ENCODE assay signal across 11 cellular contexts in the genomic region with DNA sequence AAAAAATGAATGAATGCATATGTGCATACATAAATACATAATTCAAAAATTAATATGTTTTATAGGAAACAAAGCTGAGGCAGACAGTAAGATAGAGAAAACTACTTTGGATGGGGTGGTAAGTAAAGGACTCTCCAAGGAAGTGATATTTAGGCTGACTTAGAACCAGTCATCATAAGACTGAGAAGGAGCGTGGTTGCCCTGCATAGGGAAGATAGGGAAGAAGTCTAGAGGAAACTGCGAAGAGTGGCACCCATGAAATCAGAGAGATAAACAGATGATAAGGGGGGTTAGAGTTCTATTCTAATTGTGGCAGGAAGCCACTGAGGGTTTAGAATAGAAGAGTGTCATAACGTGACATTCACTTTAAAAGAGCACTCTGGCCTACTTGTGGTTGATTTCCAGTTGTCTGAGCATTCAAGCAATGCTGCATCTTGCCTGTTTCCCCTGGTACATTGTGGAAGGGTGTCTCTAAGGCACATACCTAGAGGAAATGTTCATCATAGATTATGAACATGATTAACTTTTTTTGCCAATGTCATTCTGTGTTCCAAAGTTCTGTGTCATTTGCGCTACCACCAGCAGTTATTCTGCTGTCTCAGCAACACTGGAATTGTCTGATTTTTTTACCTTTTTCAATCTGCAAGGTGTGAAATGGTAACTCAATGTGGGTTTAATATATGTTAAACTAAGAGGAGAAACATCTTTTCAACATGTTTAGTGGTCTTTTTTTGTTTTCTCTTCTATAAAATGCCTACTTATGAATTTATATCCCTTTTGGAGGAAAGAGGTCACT. TPM values are rescaled to one million over a fixed set of nuclear protein-coding genes. Genes with fewer than 3 reads are reported as not detected.
DNase-seq lines count a peak whose midpoint lies in the region; ATAC-seq and TF ChIP-seq lines count a peak whose summit lies in the region.
"Had no signal": no experiment of that assay in that cellular context is flagged by ENCODE, and none has a peak within 500 bp of the region (broad histone marks: within the 10 kb centered on the region; RNA-seq: fewer than 3 reads in every experiment).

No MANE protein-coding gene starts in this region.

- H3K36me3 ChIP-seq in mammary epithelial cell (ENCODE audit: insufficient read depth, low read length) (no peaks in the 10 kb centered on the region), breast epithelium (no peaks in the 10 kb centered on the region)
- H3K36me3 ChIP-seq: BE2C had no signal

- no peaks in the 10 kb centered on the region for H3K79me2 ChIP-seq in mammary epithelial cell (ENCODE audit: insufficient read depth, low read length)

- H3K27ac Mint-ChIP-seq in T-helper 17 cell, result peak overlapping the region; percentile 53

- dilution Hi-C loops in mammary epithelial cell (cut with HindIII; ENCODE audit: low sequenced_read_pairs), result no loop called here

- peak overlapping the region; percentile 4 for H3K4me3 Mint-ChIP-seq in T-helper 17 cell

- intact Hi-C loops in mammary epithelial cell (cut with micrococcal nuclease), result no loop called here
- intact Hi-C loops in breast epithelium (cut with DNase I; ENCODE audit: low total_unique reads), result no loop called here
- intact Hi-C loops in sciatic nerve (cut with DNase I), result no loop called here

- H3K4me1 ChIP-seq in mammary epithelial cell (ENCODE audit: insufficient read depth, low read length), result peaks cover 25% of the 10 kb centered on the region
- H3K4me1 ChIP-seq in breast epithelium, result no peaks in the 10 kb centered on the region
- H3K4me1 ChIP-seq: BE2C had no signal

- H3K9ac ChIP-seq in mammary epithelial cell (ENCODE audit: insufficient read depth, low read length), result no peak overlapping the region

- no peaks in the 10 kb centered on the region for H4K20me1 ChIP-seq in mammary epithelial cell (ENCODE audit: insufficient read depth, low read length)

- no peaks in the 10 kb centered on the region for H3K9me3 ChIP-seq in mammary epithelial cell (replicated peaks; ENCODE audit: insufficient read depth, low read length)
- no peaks in the 10 kb centered on the region for H3K9me3 ChIP-seq in breast epithelium
- H3K9me3 ChIP-seq in T-helper 17 cell (ENCODE audit: control insufficient read depth, low read length, poor library complexity, severe bottlenecking), result no peaks in the 10 kb centered on the region
- H3K9me3 ChIP-seq: BE2C had no signal

- CTCF ChIA-PET in mammary epithelial cell (lab: Charles Lee; ENCODE audit: low non-redundant PET), result no interaction called here

- H3K4me1 Mint-ChIP-seq in T-helper 17 cell, result peaks cover 11% of the 10 kb centered on the region

- TF ChIP-seq POLR2A in breast epithelium (IDR thresholded peaks at IDR 0.05), result no peak

- TF ChIP-seq CTCF in mammary epithelial cell (conservative IDR thresholded peaks at IDR 0.05 in 1 of 2, IDR thresholded peaks at IDR 0.05 in 1 of 2; ENCODE audit: extremely low read depth in 1 of 2, insufficient read depth in 1 of 2, low read depth in 1 of 2, low read length in 2 of 2) (no peak), breast epithelium (IDR thresholded peaks at IDR 0.05) (no peak)

- peaks cover 2% of the 10 kb centered on the region for H3K36me3 Mint-ChIP-seq in T-helper 17 cell (ENCODE audit: low read depth)

- 73% methylated on average over 4 of the region's 4 CpGs for WGBS in mammary epithelial cell (ENCODE audit: low coverage, missing lambda C conversion rate)

- no peaks in the 10 kb centered on the region for H3K27me3 Mint-ChIP-seq in T-helper 17 cell

- peak; percentile 96 for ATAC-seq in T-helper 17 cell
- ATAC-seq in GM21367 (IDR thresholded peaks at IDR 0.05; ENCODE audit: unreplicated experiment), result no peak
- ATAC-seq in GM19324 (IDR thresholded peaks at IDR 0.05; ENCODE audit: low FRiP score, unreplicated experiment), result no peak
- ATAC-seq in sciatic nerve, result no peak
- no peak for ATAC-seq in HG03135 (IDR thresholded peaks at IDR 0.05; ENCODE audit: unreplicated experiment)

- BruUV-seq in mammary epithelial cell (replicated peaks; lab: Mats Ljungman, UMichigan), result no TSS peak

- H3K4me3 ChIP-seq in mammary epithelial cell (replicated peaks in 1 of 3; ENCODE audit: insufficient read depth in 1 of 3, low read depth in 2 of 3, low read length in 3 of 3) (no peak overlapping the region), breast epithelium (no peak overlapping the region)
- H3K4me3 ChIP-seq: lung had no signal

- H3K4me2 ChIP-seq in mammary epithelial cell (ENCODE audit: insufficient read depth, low read depth, low read length), result no peak overlapping the region

- H3K27ac ChIP-seq in mammary epithelial cell (ENCODE audit: insufficient read depth, low read depth, low read length) (no peak overlapping the region), breast epithelium (no peak overlapping the region)

- in situ Hi-C loops in mammary epithelial cell (cut with MboI; ENCODE audit: low sequenced_read_pairs in 2 of 2), result loop anchor here in 1 of 2 donors (25.0 kb wide), 1 partner anchor 88 kb away; no protein-coding TSS in a partner anchor

- peak overlapping the region; percentile 51 for H2AFZ ChIP-seq in mammary epithelial cell (ENCODE audit: low read depth, low read length)

- DNase-seq in mammary epithelial cell (no peak), breast epithelium (ENCODE audit: low spot score in 2 of 2) (no peak), T-helper 17 cell (no peak), islet precursor cell (peak; percentile 60), sciatic nerve (ENCODE audit: low spot score) (no peak)
- DNase-seq: BE2C, NCI-H510A treated with DMSO at 0.1 percent for 48 hours had no signal

- H3K27me3 ChIP-seq in mammary epithelial cell (ENCODE audit: insufficient read depth, low read length) (no peaks in the 10 kb centered on the region), breast epithelium (no peaks in the 10 kb centered on the region)
- H3K27me3 ChIP-seq: BE2C had no signal

RNA-seq across cellular contexts. Expression of gene GRAMD2B, which starts 49.4 kb away (rescaled TPM):
- total RNA-seq in mammary epithelial cell, result 100 to 1,000 TPM in 1 of 2 donors, 10 to 100 TPM in 1; 56.2 to 113 TPM
- 36.9 TPM for polyA plus RNA-seq in mammary epithelial cell
- 14.3 TPM for polyA minus RNA-seq in mammary epithelial cell
- 100 to 1,000 TPM in 2 of 3 donors, 10 to 100 TPM in 1; 38.1 to 206 (median 103) TPM for total RNA-seq in breast epithelium
- 10 to 100 TPM in 1 of 2 donors, 1 to 10 TPM in 1; 8.3 to 11.7 TPM for total RNA-seq in T-helper 17 cell
- 42.3 TPM for total RNA-seq in sciatic nerve
